ENCODE assay signal across 1 cellular context in genomic region chr5:7850533-7851239, GRCh38.
TF ChIP-seq lines count a peak whose summit lies in the region.

CFAP90 (minus strand) TSS chr5:7851133; CDS start chr5:7851021, 112 bp downstream.

TF ChIP-seq in WTC11, 78 proteins besides CTCF, POLR2A, EP300 and RAD21 (continued from another document):
- peak; percentile 76; the same call in 1 of the 2 replicates for TF ChIP-seq HMGXB4 (CRISPR knock-in tag; IDR thresholded peaks at IDR 0.05)
- peak; percentile 54; the same call in 1 of the 2 replicates for TF ChIP-seq FOXP4 (CRISPR knock-in tag; IDR thresholded peaks at IDR 0.05)
- TF ChIP-seq TEAD1 (CRISPR knock-in tag; IDR thresholded peaks at IDR 0.05) = 0 out of 2 replicates have a peak, but pooled peaks have one; percentile 15
- no peak for TF ChIP-seq KAT7 (CRISPR knock-in tag; IDR thresholded peaks at IDR 0.05; ENCODE audit: borderline replicate concordance)
- no peak for TF ChIP-seq NR2C2 (CRISPR knock-in tag; IDR thresholded peaks at IDR 0.05)
- no peak for TF ChIP-seq IRF2 (CRISPR knock-in tag; IDR thresholded peaks at IDR 0.05; ENCODE audit: borderline replicate concordance, low read depth)
- 0 out of 2 replicates have a peak, but pooled peaks have one; percentile 31 for TF ChIP-seq ZBTB21 (CRISPR knock-in tag; IDR thresholded peaks at IDR 0.05; ENCODE audit: borderline replicate concordance)
- peak; percentile 36; the same call in 1 of the 2 replicates for TF ChIP-seq ZNF263 (CRISPR knock-in tag; IDR thresholded peaks at IDR 0.05; ENCODE audit: low read depth)
- TF ChIP-seq HMGA2 (CRISPR knock-in tag; IDR thresholded peaks at IDR 0.05) = no peak
TF ChIP-seq in WTC11: peak in this region for 8.
